In genomic region chr9:85142461-85143401, GRCh38 we compare ENCODE assay signal across 9 cellular contexts.
DNase-seq lines count a peak whose midpoint lies in the region; ATAC-seq lines count a peak whose summit lies in the region.
"Had no signal": no experiment of that assay in that cellular context is flagged by ENCODE, and none has a peak within 500 bp of the region (broad histone marks: within the 10 kb centered on the region; RNA-seq: fewer than 3 reads in every experiment).

No MANE protein-coding gene starts in this region.

- H3K27me3 Mint-ChIP-seq in activated CD8-positive, alpha-beta T cell treated with anti-CD3 and anti-CD28 coated beads, Interleukin-2, amount 10 ng/mL, durations not matched to agents 7 days and 5 days (ENCODE audit: low read depth), result peaks cover 2% of the 10 kb centered on the region
- H3K27me3 Mint-ChIP-seq: activated naive CD4-positive, alpha-beta T cell treated with anti-CD3 and anti-CD28 coated beads, Interleukin-2, amount 50 U/mL, for 24 hours had no signal

- H3K36me3 ChIP-seq in mesendoderm (ENCODE audit: control insufficient read depth, insufficient read depth, low read length), result no peaks in the 10 kb centered on the region

- H4K5ac ChIP-seq in mesendoderm (ENCODE audit: low read length), result no peak overlapping the region

- no peak overlapping the region for H3K27ac Mint-ChIP-seq in activated CD8-positive, alpha-beta T cell treated with anti-CD3 and anti-CD28 coated beads, Interleukin-2, amount 10 ng/mL, durations not matched to agents 7 days and 5 days
- H3K27ac Mint-ChIP-seq: activated naive CD4-positive, alpha-beta T cell treated with anti-CD3 and anti-CD28 coated beads, Interleukin-2, amount 50 U/mL, for 24 hours had no signal

- no peak overlapping the region for H2BK5ac ChIP-seq in mesendoderm (ENCODE audit: low read length)

- H3K79me2 ChIP-seq in mesendoderm (ENCODE audit: control insufficient read depth, insufficient read depth, low read length), result no peaks in the 10 kb centered on the region

- H3K23ac ChIP-seq in mesendoderm (ENCODE audit: low read length), result no peak overlapping the region

- CTCF ChIA-PET in activated CD8-positive, alpha-beta T cell treated with anti-CD3 and anti-CD28 coated beads, Interleukin-2, amount 10 ng/mL, durations not matched to agents 7 days and 5 days (lab: Charles Lee), result no interaction called here

- H3K4me3 ChIP-seq in mesendoderm (ENCODE audit: low read length), result no peak overlapping the region

- H3K4me2 ChIP-seq in mesendoderm (ENCODE audit: low read length), result no peak overlapping the region

- POLR2A ChIA-PET in activated CD8-positive, alpha-beta T cell treated with anti-CD3 and anti-CD28 coated beads, Interleukin-2, amount 10 ng/mL, durations not matched to agents 7 days and 5 days (lab: Charles Lee), result no interaction called here

- DNase-seq in DMS79 (lab: John Stamatoyannopoulos, UW) (peak; percentile 19), HuH-7 (ENCODE audit: low spot score) (peak; percentile 13), cerebellum (ENCODE audit: low spot score) (peak; percentile 35), mesendoderm (peak; percentile 60), 8988T (no peak)
- no peak for DNase-seq in stimulated activated CD4-positive, alpha-beta T cell treated with anti-CD3 and anti-CD28 coated beads, Interleukin-2, amount 100 ng/mL, for 24 hours
- no peak for DNase-seq in activated CD8-positive, alpha-beta T cell treated with anti-CD3 and anti-CD28 coated beads, Interleukin-2, amount 10 ng/mL, durations not matched to agents 7 days and 5 days

- H3K36me3 Mint-ChIP-seq in activated CD8-positive, alpha-beta T cell treated with anti-CD3 and anti-CD28 coated beads, Interleukin-2, amount 10 ng/mL, durations not matched to agents 7 days and 5 days (ENCODE audit: low read depth), result no peaks in the 10 kb centered on the region
- H3K36me3 Mint-ChIP-seq: activated naive CD4-positive, alpha-beta T cell treated with anti-CD3 and anti-CD28 coated beads, Interleukin-2, amount 50 U/mL, for 24 hours had no signal

- no peaks in the 10 kb centered on the region for H3K79me1 ChIP-seq in mesendoderm (ENCODE audit: low read length)

- no peak overlapping the region for H2BK15ac ChIP-seq in mesendoderm (replicated peaks; ENCODE audit: low read depth)

- H3K4me1 ChIP-seq in mesendoderm (ENCODE audit: control insufficient read depth, low read depth, low read length), result no peaks in the 10 kb centered on the region

- H3K4me3 Mint-ChIP-seq in activated CD8-positive, alpha-beta T cell treated with anti-CD3 and anti-CD28 coated beads, Interleukin-2, amount 10 ng/mL, durations not matched to agents 7 days and 5 days, result no peak overlapping the region
- H3K4me3 Mint-ChIP-seq: activated naive CD4-positive, alpha-beta T cell treated with anti-CD3 and anti-CD28 coated beads, Interleukin-2, amount 50 U/mL, for 24 hours had no signal

- no peak overlapping the region for H4K8ac ChIP-seq in mesendoderm (ENCODE audit: low read depth, low read length)

- H3K9ac ChIP-seq in mesendoderm (ENCODE audit: low read length), result no peak overlapping the region

- H3K9me3 Mint-ChIP-seq in activated CD8-positive, alpha-beta T cell treated with anti-CD3 and anti-CD28 coated beads, Interleukin-2, amount 10 ng/mL, durations not matched to agents 7 days and 5 days (ENCODE audit: insufficient read depth), result no peaks in the 10 kb centered on the region
- H3K9me3 Mint-ChIP-seq: activated naive CD4-positive, alpha-beta T cell treated with anti-CD3 and anti-CD28 coated beads, Interleukin-2, amount 50 U/mL, for 24 hours had no signal

- ATAC-seq in activated CD8-positive, alpha-beta T cell treated with anti-CD3 and anti-CD28 coated beads, Interleukin-2, amount 10 ng/mL, durations not matched to agents 7 days and 5 days, result no peak
- no peak for ATAC-seq in HG02610 (IDR thresholded peaks at IDR 0.05; ENCODE audit: unreplicated experiment)

- H3K18ac ChIP-seq in mesendoderm (ENCODE audit: low read length), result no peak overlapping the region

- no peak overlapping the region for H2AK5ac ChIP-seq in mesendoderm (ENCODE audit: low read length)

- H3K4ac ChIP-seq in mesendoderm (ENCODE audit: low read depth, low read length), result no peak overlapping the region

- no peaks in the 10 kb centered on the region for H3K4me1 Mint-ChIP-seq in activated CD8-positive, alpha-beta T cell treated with anti-CD3 and anti-CD28 coated beads, Interleukin-2, amount 10 ng/mL, durations not matched to agents 7 days and 5 days (ENCODE audit: low read depth)
- H3K4me1 Mint-ChIP-seq: activated naive CD4-positive, alpha-beta T cell treated with anti-CD3 and anti-CD28 coated beads, Interleukin-2, amount 50 U/mL, for 24 hours had no signal

- H3K27me3 ChIP-seq in mesendoderm (ENCODE audit: insufficient read depth, low read length, poor library complexity), result no peaks in the 10 kb centered on the region

- no peak overlapping the region for H3K56ac ChIP-seq in mesendoderm (ENCODE audit: low read length)

- no CpG with 5 or more reads among the region's 5 CpGs for WGBS in mesendoderm (ENCODE audit: extremely low coverage, insufficient coverage, low lambda C conversion rate)

- no peak overlapping the region for H2BK120ac ChIP-seq in mesendoderm (ENCODE audit: low read depth, low read length)

- no peak overlapping the region for H3K27ac ChIP-seq in mesendoderm (ENCODE audit: low read depth, low read length)

Comparison
In these comparisons a context has a peak if more than half of its experiments do, and no peak if none do; other contexts are left out.
1. DNase-seq: peak in DMS79 (single experiment), HuH-7 (single experiment), cerebellum (single experiment) and mesendoderm (single experiment); none in stimulated activated CD4-positive, alpha-beta T cell treated with anti-CD3 and anti-CD28 coated beads, Interleukin-2, amount 100 ng/mL, for 24 hours (0 of 2), activated CD8-positive, alpha-beta T cell treated with anti-CD3 and anti-CD28 coated beads, Interleukin-2, amount 10 ng/mL, durations not matched to agents 7 days and 5 days (single experiment) and 8988T (single experiment).